13 cellular contexts compared by ENCODE assay signal in the genomic region with DNA sequence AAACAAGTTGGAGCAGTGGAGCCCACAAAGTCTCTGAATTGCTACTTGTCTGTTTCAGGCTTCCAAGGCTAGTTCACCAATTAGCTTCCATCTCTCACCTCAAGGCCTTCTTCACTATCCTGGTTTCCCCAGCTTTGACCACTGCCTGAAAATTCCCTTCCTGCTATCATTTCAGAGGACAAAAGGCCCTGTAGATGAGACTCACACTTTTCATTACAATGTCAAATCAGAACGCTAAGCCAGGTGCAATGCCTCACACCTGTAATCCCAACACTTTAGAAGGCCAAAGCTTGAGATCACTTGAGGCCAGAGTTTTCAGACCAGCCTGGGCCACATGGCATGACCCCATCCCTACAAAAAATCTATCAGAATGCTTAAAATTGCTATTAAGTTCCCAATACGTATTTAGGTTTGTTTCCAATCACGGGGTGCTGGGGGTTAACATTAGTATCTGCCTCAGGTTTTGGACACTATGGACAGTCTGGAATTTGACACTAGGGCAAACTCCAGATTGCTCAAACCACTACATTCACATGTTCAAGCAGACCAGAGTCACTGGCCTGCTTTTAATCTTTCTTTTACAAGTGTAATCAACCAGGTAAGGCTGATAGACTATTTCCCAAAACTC. TPM values are rescaled to one million over a fixed set of nuclear protein-coding genes. Genes with fewer than 3 reads are reported as not detected.
DNase-seq lines count a peak whose midpoint lies in the region; ATAC-seq, FAIRE-seq and TF ChIP-seq lines count a peak whose summit lies in the region.
"Had no signal": no experiment of that assay in that cellular context is flagged by ENCODE, and none has a peak within 500 bp of the region (broad histone marks: within the 10 kb centered on the region; RNA-seq: fewer than 3 reads in every experiment).

No MANE protein-coding gene starts in this region.

- no peak for TF ChIP-seq EP300 in K562 (IDR thresholded peaks at IDR 0.05; ENCODE audit: low read length)

- H3K27ac ChIP-seq in K562 (ENCODE audit: extremely low read depth, low read depth, low read length): no peak overlapping the region

- no peak overlapping the region for H3K4me2 ChIP-seq in K562 (ENCODE audit: insufficient read depth, low read length)

- TF ChIP-seq CTCF in K562 (IDR thresholded peaks at IDR 0.05 in 2 of 3, conservative IDR thresholded peaks at IDR 0.05 in 1 of 3; ENCODE audit: insufficient read depth in 2 of 3, low read depth in 1 of 3, low read length in 3 of 3) (no peak), progenitor cell of endocrine pancreas (IDR thresholded peaks at IDR 0.05; ENCODE audit: unreplicated experiment) (no peak)

- no peaks in the 10 kb centered on the region for H3K9me3 Mint-ChIP-seq in T-helper 2 cell treated with Interferon-gamma antibody and Interleukin-4, amounts not matched to agents 5 μg/mL and 100 μg/mL, for 36 hours
- no peaks in the 10 kb centered on the region for H3K9me3 Mint-ChIP-seq in progenitor cell of endocrine pancreas (ENCODE audit: low read depth)
- H3K9me3 Mint-ChIP-seq: brain had no signal

- in situ Hi-C loops in K562 (cut with MboI): no loop called here

- no peaks in the 10 kb centered on the region for H3K27me3 Mint-ChIP-seq in T-helper 2 cell treated with Interferon-gamma antibody and Interleukin-4, amounts not matched to agents 5 μg/mL and 100 μg/mL, for 36 hours (ENCODE audit: low read depth)
- no peaks in the 10 kb centered on the region for H3K27me3 Mint-ChIP-seq in progenitor cell of endocrine pancreas

- H3K36me3 ChIP-seq in K562 (ENCODE audit: control insufficient read depth, insufficient read depth, low read length): peaks cover 62% of the 10 kb centered on the region

- intact Hi-C loops in K562 (cut with micrococcal nuclease): no loop called here

- H3K4me3 ChIP-seq in K562: no peak overlapping the region
- H3K4me3 ChIP-seq: skin epidermis had no signal

- H3K27me3 ChIP-seq in K562 (ENCODE audit: control insufficient read depth in 2 of 2, insufficient read depth in 2 of 2, low read length in 2 of 2): no peaks in the 10 kb centered on the region

- DNase-seq in T-helper 2 cell treated with Interferon-gamma antibody and Interleukin-4, amounts not matched to agents 5 μg/mL and 100 μg/mL, for 36 hours (ENCODE audit: low spot score): no peak
- DNase-seq in T-helper 2 cell (no peak), LHCN-M2 (ENCODE audit: low read depth) (peak; percentile 11), K562 (ENCODE audit: extremely low read depth in 1 of 4, low spot score in 3 of 4) (no peak), progenitor cell of endocrine pancreas (ENCODE audit: low spot score, unreplicated experiment) (no peak), NCI-H1092 treated with DMSO at 0.1 percent for 48 hours (lab: John Stamatoyannopoulos, UW) (no peak), COR-L47 (lab: John Stamatoyannopoulos, UW) (no peak)
- DNase-seq: activated CD4-positive, CD25-positive, alpha-beta regulatory T cell; NCI-H1694 had no signal

- BruUV-seq in K562 (replicated peaks; lab: Mats Ljungman, UMichigan): no TSS peak

- peak; percentile 9; the same call in 2 of the 3 replicates for ATAC-seq in K562
- no peak for ATAC-seq in HG03280 (IDR thresholded peaks at IDR 0.05; ENCODE audit: unreplicated experiment)
- ATAC-seq: Panc1 had no signal

- CTCF ChIA-PET in K562 (lab: Yijun Ruan, JAX; ENCODE audit: low intra/inter-chr PET ratio): no interaction called here

- TF ChIP-seq POLR2A in K562 (conservative IDR thresholded peaks at IDR 0.05): peak; percentile 37; the same call in 1 of the 2 replicates

- POLR2A ChIA-PET in K562 (lab: Yijun Ruan, JAX): interaction anchor here (0.6 to 1.5 kb wide), 4 partner anchors 13 to 269 kb away, joined by 3 to 4 read pairs (median 3); no protein-coding TSS in a partner anchor

- H3K9me3 ChIP-seq in K562 (replicated peaks; ENCODE audit: control insufficient read depth, insufficient read depth, low read depth, low read length): no peaks in the 10 kb centered on the region

- peaks cover 67% of the 10 kb centered on the region for H3K4me1 Mint-ChIP-seq in T-helper 2 cell treated with Interferon-gamma antibody and Interleukin-4, amounts not matched to agents 5 μg/mL and 100 μg/mL, for 36 hours (ENCODE audit: low read depth)
- peaks cover 23% of the 10 kb centered on the region for H3K4me1 Mint-ChIP-seq in progenitor cell of endocrine pancreas (ENCODE audit: low read depth)

- peak overlapping the region; percentile 32 for H3K27ac Mint-ChIP-seq in T-helper 2 cell treated with Interferon-gamma antibody and Interleukin-4, amounts not matched to agents 5 μg/mL and 100 μg/mL, for 36 hours
- peak overlapping the region; percentile 77 for H3K27ac Mint-ChIP-seq in progenitor cell of endocrine pancreas

- H3K4me1 ChIP-seq in K562 (replicated peaks in 1 of 2; ENCODE audit: control insufficient read depth in 2 of 2, insufficient read depth in 2 of 2, low read length in 2 of 2): peaks cover 3 to 16% of the 10 kb centered on the region in 2 experiments

- peaks cover 76% of the 10 kb centered on the region for H3K36me3 Mint-ChIP-seq in T-helper 2 cell treated with Interferon-gamma antibody and Interleukin-4, amounts not matched to agents 5 μg/mL and 100 μg/mL, for 36 hours (ENCODE audit: low read depth)
- H3K36me3 Mint-ChIP-seq in progenitor cell of endocrine pancreas (ENCODE audit: insufficient read depth): peaks cover 38% of the 10 kb centered on the region

- H4K20me1 ChIP-seq in K562 (replicated peaks; ENCODE audit: control insufficient read depth, insufficient read depth, low read length): peaks cover 51% of the 10 kb centered on the region

- no peak overlapping the region for H2AFZ ChIP-seq in K562 (ENCODE audit: low read depth, low read length)

- peak overlapping the region; percentile 100 for H3K4me3 Mint-ChIP-seq in T-helper 2 cell treated with Interferon-gamma antibody and Interleukin-4, amounts not matched to agents 5 μg/mL and 100 μg/mL, for 36 hours
- H3K4me3 Mint-ChIP-seq in progenitor cell of endocrine pancreas (ENCODE audit: low read depth): no peak overlapping the region

- H3K9me1 ChIP-seq in K562 (ENCODE audit: control insufficient read depth, insufficient read depth, low read length): no peaks in the 10 kb centered on the region

- TF ChIP-seq RAD21 in K562 (CRISPR knock-in tag; conservative IDR thresholded peaks at IDR 0.05 in 1 of 2, IDR thresholded peaks at IDR 0.05 in 1 of 2): no peak

- no peak overlapping the region for H3K9ac ChIP-seq in K562 (ENCODE audit: insufficient read depth in 1 of 2, low read depth in 2 of 2, low read length in 2 of 2)

- peaks cover 49% of the 10 kb centered on the region for H3K79me2 ChIP-seq in K562 (ENCODE audit: control insufficient read depth, insufficient read depth, low read length)

- FAIRE-seq in K562 (lab: Jason Lieb, UNC): no peak

- 78% methylated on average over 3 of the region's 3 CpGs for WGBS in K562 (ENCODE audit: insufficient coverage, low coverage, missing lambda C conversion rate)

TF ChIP-seq in K562, 482 proteins besides CTCF, POLR2A, EP300 and RAD21:
- no peak for TF ChIP-seq ZNF584 (CRISPR knock-in tag; IDR thresholded peaks at IDR 0.05; ENCODE audit: low read depth)
- TF ChIP-seq POLR2AphosphoS2 (IDR thresholded peaks at IDR 0.05; ENCODE audit: low read length): 0 out of 2 replicates have a peak, but pooled peaks have one; percentile 86
- 0 out of 2 replicates have a peak, but pooled peaks have one; percentile 23 for TF ChIP-seq SUPT5H (IDR thresholded peaks at IDR 0.05)
- no peak for TF ChIP-seq ZNF75A (CRISPR knock-in tag; IDR thresholded peaks at IDR 0.05)
- peak; percentile 29 for TF ChIP-seq POLR2B (IDR thresholded peaks at IDR 0.05; ENCODE audit: low read depth, partially characterized antibody)
- TF ChIP-seq, protein P1, sequence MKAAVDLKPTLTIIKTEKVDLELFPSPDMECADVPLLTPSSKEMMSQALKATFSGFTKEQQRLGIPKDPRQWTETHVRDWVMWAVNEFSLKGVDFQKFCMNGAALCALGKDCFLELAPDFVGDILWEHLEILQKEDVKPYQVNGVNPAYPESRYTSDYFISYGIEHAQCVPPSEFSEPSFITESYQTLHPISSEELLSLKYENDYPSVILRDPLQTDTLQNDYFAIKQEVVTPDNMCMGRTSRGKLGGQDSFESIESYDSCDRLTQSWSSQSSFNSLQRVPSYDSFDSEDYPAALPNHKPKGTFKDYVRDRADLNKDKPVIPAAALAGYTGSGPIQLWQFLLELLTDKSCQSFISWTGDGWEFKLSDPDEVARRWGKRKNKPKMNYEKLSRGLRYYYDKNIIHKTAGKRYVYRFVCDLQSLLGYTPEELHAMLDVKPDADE (conservative IDR thresholded peaks at IDR 0.05; ENCODE audit: control insufficient read depth, low read depth, low read length): no peak
- peak; percentile 18; the same call in 1 of the 2 replicates for TF ChIP-seq POLR2AphosphoS5 (IDR thresholded peaks at IDR 0.05; ENCODE audit: control insufficient read depth, insufficient read depth, low read depth, low read length)

RNA-seq across cellular contexts. Expression of a gene that starts 5.5 kb away (rescaled TPM):
- total RNA-seq in LHCN-M2 (2014; rRNA removed): 1,773 and 1,961 TPM in 2 replicates
- polyA plus RNA-seq in LHCN-M2 (2012): 3,733 TPM
- 149 and 287 TPM in 2 replicates for total RNA-seq in K562 (2011; cell fraction: chromatin; rRNA removed; ENCODE audit: low replicate concordance)
- 162 and 165 TPM in 2 replicates for total RNA-seq in K562 (2011; cell fraction: nucleolus; rRNA removed)
- total RNA-seq in K562 (2011; cell fraction: nucleoplasm; rRNA removed): 289 and 732 TPM in 2 replicates
- 658 and 687 TPM in 2 replicates for total RNA-seq in K562 (2014; rRNA removed)
- 1,890 and 2,065 TPM in 2 replicates for total RNA-seq in K562 (2014; rRNA removed; fragmentation: Illumina TruSeq; extraction: Trizol)
- total RNA-seq in K562 (2015; rRNA removed; fragmentation: Illumina TruSeq; extraction: Trizol): 1,896 and 1,906 TPM in 2 replicates
- 1,201 and 1,281 TPM in 2 replicates for total RNA-seq in K562 (2021)
- 2,188 and 2,403 TPM in 2 replicates for polyA plus RNA-seq in K562 (2011; rRNA removed)
- polyA plus RNA-seq in K562 (2011; cell fraction: cytosol; rRNA removed): 605 and 1,162 TPM in 2 replicates
- 271 and 513 TPM in 2 replicates for polyA plus RNA-seq in K562 (2011; cell fraction: nucleus; rRNA removed)
- 2,006 and 3,546 TPM in 2 replicates for polyA plus RNA-seq in K562 (2012)
- 2,213 and 2,508 TPM in 2 replicates for polyA plus RNA-seq in K562 (2014; fragmentation: Illumina TruSeq; extraction: Trizol)
- 100 to 1,000 TPM; 602 to 615 TPM for polyA plus RNA-seq in K562 (2014; fragmentation: Nextera tagmentation; extraction: Ambion mirVana)
- polyA plus RNA-seq in K562 (2014; rRNA removed): 1,757 and 1,784 TPM in 2 replicates
- 1,164 and 1,375 TPM in 2 replicates for polyA minus RNA-seq in K562 (2011; rRNA and poly(A)+ RNA removed)
- 434 and 456 TPM in 2 replicates for polyA minus RNA-seq in K562 (2011; cell fraction: cytosol; rRNA and poly(A)+ RNA removed)
- polyA minus RNA-seq in K562 (2011; cell fraction: nucleus; rRNA and poly(A)+ RNA removed): 125 and 222 TPM in 2 replicates
- total RNA-seq in progenitor cell of endocrine pancreas: 3,243 and 3,333 TPM in 2 replicates
